Comparison of ENCODE assay signal across 17 cellular contexts in genomic region chr4:188903995-188904394, GRCh38.
"Had no signal": no experiment of that assay in that cellular context is flagged by ENCODE, and none has a peak within 500 bp of the region (broad histone marks: within the 10 kb centered on the region; RNA-seq: fewer than 3 reads in every experiment).

No MANE protein-coding gene starts in this region.

- H3K9me3 ChIP-seq: breast epithelium, left lung, tibial nerve, vagina had no signal

- H3K4me1 ChIP-seq: breast epithelium, left lung, tibial nerve, vagina had no signal

- DNase-seq: activated CD4-positive, CD25-positive, alpha-beta regulatory T cell treated with anti-CD3 and anti-CD28 coated beads, Interleukin-2, amount 50 U/mL, for 72 hours; activated naive CD4-positive, alpha-beta T cell treated with Interleukin-2 at 50 U/mL for 16 hours; anterior cingulate cortex; cerebellar nuclear complex; effector memory CD8-positive, alpha-beta T cell; mucosa of descending colon; naive thymus-derived CD4-positive, alpha-beta T cell; right cardiac atrium; small intestine; stimulated activated CD4-positive, alpha-beta T cell treated with anti-CD3 and anti-CD28 coated beads, Interleukin-4, amount 100 ng/mL, for 24 hours; stimulated activated naive CD4-positive, alpha-beta T cell had no signal

- H3K27me3 ChIP-seq: breast epithelium, left lung, tibial nerve, vagina had no signal

- ATAC-seq: activated T-helper 17 cell treated with anti-CD3 and anti-CD28 coated beads, Interleukin-2, amount 50 U/mL, for 72 hours; effector memory CD8-positive, alpha-beta T cell; left lung; mucosa of descending colon; naive thymus-derived CD4-positive, alpha-beta T cell; right cardiac atrium had no signal

- H3K36me3 ChIP-seq: breast epithelium, left lung, tibial nerve, vagina had no signal

- H3K4me3 ChIP-seq: breast epithelium, left lung, mucosa of descending colon, tibial nerve, vagina had no signal

- H3K27ac ChIP-seq: breast epithelium, epithelial cell of prostate, left lung, tibial nerve, vagina had no signal
